Comparison of ENCODE assay signal across 9 cellular contexts in the genomic region with DNA sequence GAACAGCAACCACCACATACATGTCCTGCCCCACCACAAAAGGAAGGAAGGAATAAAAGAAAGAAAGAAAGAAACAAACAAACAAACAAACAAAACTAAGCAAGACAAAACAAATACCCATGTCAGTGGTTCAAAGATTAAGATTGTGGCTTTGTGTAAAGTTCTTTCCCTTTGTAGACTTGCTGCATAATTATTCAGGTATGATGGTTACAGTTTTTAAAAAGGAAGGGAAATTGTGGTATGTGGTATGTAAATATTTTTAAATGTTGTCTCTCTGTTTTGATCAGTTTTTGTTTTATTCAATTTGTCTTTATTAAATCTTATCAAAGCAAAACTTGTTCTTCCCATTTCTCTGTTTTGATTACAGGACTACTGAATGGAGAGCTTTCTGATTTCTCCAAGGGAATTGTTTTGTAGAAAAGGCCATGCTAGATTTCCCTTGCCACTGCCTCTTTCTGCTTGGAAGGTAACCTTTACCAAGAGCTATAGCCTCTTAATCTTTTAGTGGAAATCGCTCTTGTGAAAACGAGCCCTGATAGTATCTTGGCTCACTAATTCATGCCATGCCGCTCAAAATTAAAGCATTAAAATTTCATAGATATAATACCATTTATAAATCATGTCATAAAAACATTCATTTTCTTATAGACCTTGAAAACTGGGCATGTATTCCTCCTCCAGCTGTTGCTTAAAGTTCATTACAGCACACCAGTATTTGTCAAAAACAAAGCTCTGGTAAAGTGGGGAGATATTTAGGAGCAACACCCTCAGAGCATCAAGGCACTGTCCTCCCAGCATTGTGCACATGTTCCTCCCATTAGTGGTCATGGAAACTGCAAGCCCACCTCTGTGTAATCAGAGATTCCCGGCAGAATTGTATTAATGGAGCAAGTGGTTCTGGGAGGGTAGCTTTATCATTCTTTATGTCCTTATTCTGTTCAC.
"Had no signal": no experiment of that assay in that cellular context is flagged by ENCODE, and none has a peak within 500 bp of the region (broad histone marks: within the 10 kb centered on the region; RNA-seq: fewer than 3 reads in every experiment).

No MANE protein-coding gene starts in this region.

- H3K9me3 ChIP-seq: stomach, thoracic aorta had no signal

- H3K27me3 Mint-ChIP-seq: activated naive CD8-positive, alpha-beta T cell treated with anti-CD3 and anti-CD28 coated beads for 36 hours had no signal

- H3K9me3 Mint-ChIP-seq: activated naive CD8-positive, alpha-beta T cell treated with anti-CD3 and anti-CD28 coated beads for 36 hours; naive thymus-derived CD4-positive, alpha-beta T cell had no signal

- H3K4me1 Mint-ChIP-seq: activated naive CD8-positive, alpha-beta T cell treated with anti-CD3 and anti-CD28 coated beads for 36 hours; immature natural killer cell; naive thymus-derived CD4-positive, alpha-beta T cell had no signal

- H3K27ac Mint-ChIP-seq: activated naive CD8-positive, alpha-beta T cell treated with anti-CD3 and anti-CD28 coated beads for 36 hours; immature natural killer cell; naive thymus-derived CD4-positive, alpha-beta T cell had no signal

- H3K4me1 ChIP-seq: stomach had no signal

- H3K36me3 Mint-ChIP-seq: activated naive CD8-positive, alpha-beta T cell treated with anti-CD3 and anti-CD28 coated beads for 36 hours; immature natural killer cell had no signal

- H3K36me3 ChIP-seq: stomach, thoracic aorta had no signal

- H3K4me3 ChIP-seq: stomach, thoracic aorta had no signal

- H3K27ac ChIP-seq: stomach, thoracic aorta had no signal

- DNase-seq: activated effector memory CD4-positive, alpha-beta T cell treated with anti-CD3 and anti-CD28 coated beads, Interleukin-2, amount 50 U/mL, for 16 hours; activated naive CD8-positive, alpha-beta T cell treated with anti-CD3 and anti-CD28 coated beads for 36 hours; immature natural killer cell; left cardiac atrium; naive thymus-derived CD4-positive, alpha-beta T cell; stimulated activated CD4-positive, alpha-beta T cell treated with anti-CD3 and anti-CD28 coated beads, Interleukin-4, amount 100 ng/mL, for 4 hours; stomach had no signal

- ATAC-seq: activated CD4-positive, CD25-positive, alpha-beta regulatory T cell treated with anti-CD3 and anti-CD28 coated beads, Interleukin-2, amount 50 U/mL, for 24 hours; left cardiac atrium; naive thymus-derived CD4-positive, alpha-beta T cell had no signal

- H3K27me3 ChIP-seq: stomach had no signal

- H3K4me3 Mint-ChIP-seq: activated naive CD8-positive, alpha-beta T cell treated with anti-CD3 and anti-CD28 coated beads for 36 hours; immature natural killer cell; naive thymus-derived CD4-positive, alpha-beta T cell had no signal
